Comparison of ENCODE assay signal across 8 cellular contexts in the genomic region with DNA sequence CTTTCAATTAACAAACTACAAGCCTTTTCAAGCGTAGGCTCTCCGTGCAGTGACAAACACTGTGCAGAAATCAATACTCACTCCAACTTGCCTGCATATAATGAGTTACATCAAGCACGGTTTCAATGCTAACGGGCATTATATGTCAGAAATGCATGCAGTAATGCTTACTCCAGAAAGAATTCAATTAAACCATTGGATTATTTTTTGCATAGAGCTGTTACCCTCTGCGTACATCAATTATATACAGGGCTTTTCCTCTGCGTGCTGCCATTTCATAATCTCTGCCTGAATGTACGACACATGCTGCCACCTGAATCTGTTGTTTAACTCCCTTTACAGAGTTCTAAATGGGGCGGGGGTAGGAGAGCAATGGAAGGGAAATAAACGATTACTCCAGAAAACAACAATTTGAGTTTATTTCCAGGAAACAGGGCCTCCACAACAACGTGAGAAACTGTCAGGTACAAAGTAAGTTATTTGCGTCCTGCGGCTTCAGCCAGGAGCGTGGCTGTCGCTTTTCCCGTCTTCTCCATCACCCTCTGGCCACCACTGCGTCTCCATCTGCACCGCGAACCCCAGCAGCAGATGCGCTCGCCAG. TPM values are rescaled to one million over a fixed set of nuclear protein-coding genes. Genes with fewer than 3 reads are reported as not detected.
DNase-seq lines count a peak whose midpoint lies in the region; ATAC-seq, FAIRE-seq and TF ChIP-seq lines count a peak whose summit lies in the region.

No MANE protein-coding gene starts in this region.

- H3K4me3 ChIP-seq in Peyer's patch = peak overlapping the region; percentile 49 to 97 (median 72)
- peak overlapping the region; percentile 93 for H3K4me3 ChIP-seq in fibroblast of pulmonary artery (replicated peaks; ENCODE audit: low read depth, low read length)

- H3K4me3 Mint-ChIP-seq in progenitor cell of endocrine pancreas (ENCODE audit: low read depth) = peak overlapping the region; percentile 95

- FAIRE-seq in frontal cortex (lab: Jason Lieb, UNC) = no peak

- peak overlapping the region; percentile 98; the same call in 1 of the 2 replicates for H3K9ac ChIP-seq in ES-I3 (ENCODE audit: low read depth, low read length)

- peaks cover 37% of the 10 kb centered on the region for H3K4me1 Mint-ChIP-seq in progenitor cell of endocrine pancreas (ENCODE audit: low read depth)

- DNase-seq in Peyer's patch (no peak), fibroblast of pulmonary artery (ENCODE audit: low read depth) (no peak), progenitor cell of endocrine pancreas (ENCODE audit: low spot score, unreplicated experiment) (no peak), dedifferentiated amniotic fluid mesenchymal stem cell (ENCODE audit: extremely low spot score) (no peak), NCI-H1436 (lab: John Stamatoyannopoulos, UW) (no peak), frontal cortex (ENCODE audit: low spot score in 2 of 2) (no peak)

- no peaks in the 10 kb centered on the region for H3K36me3 Mint-ChIP-seq in progenitor cell of endocrine pancreas (ENCODE audit: insufficient read depth)

- ATAC-seq in GM21529 (IDR thresholded peaks at IDR 0.05; ENCODE audit: unreplicated experiment) = no peak

- peaks cover 6% of the 10 kb centered on the region; the same call in 1 of the 2 replicates for H3K4me1 ChIP-seq in ES-I3 (ENCODE audit: insufficient read depth, low read length)
- H3K4me1 ChIP-seq in Peyer's patch = peaks cover 0 to 22% (median 0%) of the 10 kb centered on the region in 4 donors

- H3K9me3 Mint-ChIP-seq in progenitor cell of endocrine pancreas (ENCODE audit: low read depth) = no peaks in the 10 kb centered on the region

- H3K27me3 ChIP-seq in Peyer's patch = no peaks in the 10 kb centered on the region

- peak overlapping the region; percentile 96 for H3K27ac Mint-ChIP-seq in progenitor cell of endocrine pancreas

- no peaks in the 10 kb centered on the region for H3K27me3 Mint-ChIP-seq in progenitor cell of endocrine pancreas

- TF ChIP-seq POLR2A in Peyer's patch (IDR thresholded peaks at IDR 0.05) = no peak

- H3K9me3 ChIP-seq in ES-I3 (ENCODE audit: control insufficient read depth, insufficient read depth, low read length) (no peaks in the 10 kb centered on the region), Peyer's patch (no peaks in the 10 kb centered on the region)

- TF ChIP-seq CTCF in Peyer's patch (IDR thresholded peaks at IDR 0.05) (no peak), fibroblast of pulmonary artery (IDR thresholded peaks at IDR 0.05; ENCODE audit: low read length, missing control alignments) (no peak), progenitor cell of endocrine pancreas (IDR thresholded peaks at IDR 0.05; ENCODE audit: unreplicated experiment) (no peak)

- H3K27ac ChIP-seq in Peyer's patch = peak overlapping the region; percentile 71 to 98 (median 92)

- no peaks in the 10 kb centered on the region for H3K36me3 ChIP-seq in ES-I3 (ENCODE audit: insufficient read depth, low read length)
- no peaks in the 10 kb centered on the region for H3K36me3 ChIP-seq in Peyer's patch

RNA-seq across cellular contexts. Expression of a gene that starts 1.8 kb away (rescaled TPM):
- total RNA-seq in Peyer's patch (100 to 1,000 TPM; 109 to 192 (median 153) TPM), progenitor cell of endocrine pancreas (86.2 and 93.7 TPM in 2 replicates), frontal cortex (179 TPM)
